Comparison of ENCODE assay signal across 20 cellular contexts in the genomic region with DNA sequence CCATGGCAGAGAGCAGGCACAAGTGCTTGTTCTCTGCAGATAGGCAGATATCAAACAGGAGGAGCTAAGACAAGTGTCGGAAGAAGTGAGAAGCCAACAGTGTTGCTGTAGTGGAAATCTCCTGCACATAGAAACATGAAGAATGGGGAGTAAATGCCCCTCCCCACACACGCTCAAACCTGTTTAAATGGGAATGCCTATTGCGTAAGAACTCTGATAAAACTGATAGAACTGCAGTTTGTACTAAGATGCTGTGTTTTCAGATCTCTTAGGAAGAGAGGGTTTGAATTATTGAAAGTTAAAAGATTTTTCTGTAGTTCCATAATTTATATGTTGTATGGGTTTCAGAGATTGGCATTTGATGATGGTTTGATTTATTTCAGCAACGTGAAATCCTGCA. TPM values are rescaled to one million over a fixed set of nuclear protein-coding genes. Genes with fewer than 3 reads are reported as not detected.
"Had no signal": no experiment of that assay in that cellular context is flagged by ENCODE, and none has a peak within 500 bp of the region (broad histone marks: within the 10 kb centered on the region; RNA-seq: fewer than 3 reads in every experiment).

No MANE protein-coding gene starts in this region.

- H3K27ac ChIP-seq: colonic mucosa, foreskin keratinocyte, left ventricle myocardium inferior, lower lobe of right lung, neutrophil, right atrium auricular region, tibial artery, upper lobe of left lung, uterus had no signal

- H3K9me3 Mint-ChIP-seq: immature natural killer cell; naive thymus-derived CD4-positive, alpha-beta T cell; nephron progenitor cell had no signal

- H3K4me3 Mint-ChIP-seq: immature natural killer cell; naive thymus-derived CD4-positive, alpha-beta T cell; nephron progenitor cell had no signal

- H3K9me3 ChIP-seq: colonic mucosa, left ventricle myocardium inferior, lower lobe of right lung, neutrophil, right atrium auricular region, tibial artery, upper lobe of left lung, uterus had no signal

- H3K27me3 ChIP-seq: colonic mucosa, foreskin keratinocyte, neutrophil, right atrium auricular region, tibial artery, upper lobe of left lung, uterus had no signal

- H3K27me3 Mint-ChIP-seq: naive thymus-derived CD4-positive, alpha-beta T cell had no signal

- H3K4me3 ChIP-seq: colonic mucosa, left ventricle myocardium inferior, lower lobe of right lung, right atrium auricular region, tibial artery, upper lobe of left lung, uterus had no signal

- H3K27ac Mint-ChIP-seq: immature natural killer cell, nephron progenitor cell had no signal

- H3K4me1 Mint-ChIP-seq: immature natural killer cell had no signal

- H3K4me1 ChIP-seq: colonic mucosa, left ventricle myocardium inferior, lower lobe of right lung, right atrium auricular region, tibial artery, upper lobe of left lung, uterus had no signal

- H3K36me3 ChIP-seq: uterus had no signal

- ATAC-seq: foreskin keratinocyte; left cardiac atrium; lower lobe of right lung; naive thymus-derived CD4-positive, alpha-beta T cell had no signal

- DNase-seq: colonic mucosa; dermis blood vessel endothelial cell; erythroblast; immature natural killer cell; kidney; left cardiac atrium; left ventricle myocardium inferior; lower lobe of right lung; mesenchymal stem cell; naive thymus-derived CD4-positive, alpha-beta T cell; nephron progenitor cell; small intestine; stimulated activated CD4-positive, alpha-beta T cell treated with anti-CD3 and anti-CD28 coated beads, Interleukin-12 subunit alpha, Interleukin-12 subunit beta, amount 100 ng/mL, for 4 hours; stimulated activated naive CD4-positive, alpha-beta T cell; tibial artery; upper lobe of left lung; uterus had no signal

RNA-seq across cellular contexts. Expression of gene GPR176, which starts 33.5 kb away (rescaled TPM):
- polyA plus RNA-seq: naive thymus-derived CD4-positive, alpha-beta T cell had no signal
